In the genomic region with DNA sequence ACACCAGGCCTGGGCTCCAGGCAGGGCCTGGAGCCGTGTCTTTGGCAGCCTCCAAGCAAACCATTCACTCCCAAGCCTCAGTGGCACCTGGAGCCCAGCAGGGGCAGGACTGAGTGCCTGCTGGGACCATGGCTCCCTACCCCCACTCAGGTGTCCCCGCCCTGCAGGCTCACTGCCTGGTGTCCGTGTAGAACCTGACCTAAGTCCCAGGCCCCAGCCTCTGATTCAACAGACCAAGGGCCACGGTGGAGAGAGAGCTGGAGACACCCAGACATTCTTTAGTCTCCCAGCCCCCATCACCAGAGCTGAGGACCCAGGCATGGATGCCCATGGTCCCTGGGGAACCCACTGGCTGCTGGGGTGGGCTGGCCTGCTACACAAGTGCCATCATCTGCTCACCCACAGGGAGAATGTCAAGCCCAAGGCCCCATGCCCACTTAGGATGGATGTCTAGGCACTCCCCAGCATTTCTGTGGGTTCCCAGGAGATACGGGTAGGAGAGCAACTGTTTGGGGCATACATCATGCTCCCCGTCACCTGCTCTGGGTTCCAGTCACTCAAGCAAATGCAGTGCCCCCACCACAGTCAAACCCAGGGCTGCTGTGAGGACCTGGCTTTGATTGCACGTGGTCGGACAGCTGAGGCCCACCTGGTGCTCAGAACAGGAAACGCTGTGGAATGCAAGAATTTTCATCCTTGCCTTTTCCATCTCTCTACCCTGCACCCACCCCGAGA, we compare ENCODE assay signal across 12 cellular contexts. TPM values are rescaled to one million over a fixed set of nuclear protein-coding genes. Genes with fewer than 3 reads are reported as not detected.
DNase-seq lines count a peak whose midpoint lies in the region; ATAC-seq and TF ChIP-seq lines count a peak whose summit lies in the region.
"Had no signal": no experiment of that assay in that cellular context is flagged by ENCODE, and none has a peak within 500 bp of the region (broad histone marks: within the 10 kb centered on the region; RNA-seq: fewer than 3 reads in every experiment).

No MANE protein-coding gene starts in this region.

- TF ChIP-seq CTCF in kidney epithelial cell (IDR thresholded peaks at IDR 0.05; ENCODE audit: insufficient read depth, low read length, poor library complexity, severe bottlenecking) (peak; percentile 17), lower leg skin (IDR thresholded peaks at IDR 0.05) (no peak)

- ATAC-seq in GM18505 (IDR thresholded peaks at IDR 0.05; ENCODE audit: unreplicated experiment) (no peak), T-cell (replicated peaks in 1 of 4) (no peak)
- ATAC-seq: upper lobe of right lung had no signal

- TF ChIP-seq POLR2A in GM18505 (IDR thresholded peaks at IDR 0.05; ENCODE audit: borderline replicate concordance, extremely low read depth, insufficient read depth, insufficient read length): peak; percentile 25
- TF ChIP-seq POLR2A in lower leg skin (IDR thresholded peaks at IDR 0.05): no peak

- 82 to 89% methylated on average over 10 of the region's 10 CpGs for WGBS in lower leg skin, 2 donors

- H3K4me3 ChIP-seq in kidney epithelial cell (ENCODE audit: low read depth, low read length): no peak overlapping the region
- H3K4me3 ChIP-seq in lower leg skin (ENCODE audit: low read depth, poor library complexity, severe bottlenecking): no peak overlapping the region
- H3K4me3 ChIP-seq: upper lobe of right lung had no signal

- H3K27me3 ChIP-seq in kidney epithelial cell (ENCODE audit: control insufficient read depth, insufficient read depth, low read length): no peaks in the 10 kb centered on the region
- H3K27me3 ChIP-seq: upper lobe of right lung had no signal

- intact Hi-C loops in lower leg skin (cut with DNase I; ENCODE audit: low total_unique reads): no loop called here

- POLR2A ChIA-PET in T-cell (lab: Charles Lee): no interaction called here

- no peaks in the 10 kb centered on the region for H3K9me3 Mint-ChIP-seq in T-cell
- H3K9me3 Mint-ChIP-seq: activated T-cell treated with anti-CD3 and anti-CD28 coated beads, Interleukin-2, amount 50 U/mL, for 72 hours; T-helper 1 cell treated with Interleukin-12 subunit alpha and Interleukin-12 subunit beta and Interleukin-4 antibody, amounts not matched to agents 30 μg/mL and 1 μg/mL, for 36 hours had no signal

- H3K36me3 ChIP-seq in kidney epithelial cell (ENCODE audit: control insufficient read depth, insufficient read depth, low read length): no peaks in the 10 kb centered on the region

- CTCF ChIA-PET in T-cell (lab: Charles Lee): no interaction called here

- no peaks in the 10 kb centered on the region for H3K27me3 Mint-ChIP-seq in T-cell

- peak; percentile 69 for DNase-seq in A172 (ENCODE audit: low spot score)
- no peak for DNase-seq in T-cell
- no peak for DNase-seq in kidney epithelial cell (ENCODE audit: low read depth)
- no peak for DNase-seq in NCI-H187 (lab: John Stamatoyannopoulos, UW)
- no peak for DNase-seq in lower leg skin (ENCODE audit: low spot score in 2 of 2)
- DNase-seq in DMS 273 (lab: John Stamatoyannopoulos, UW; ENCODE audit: unreplicated experiment): no peak
- DNase-seq in NCI-H146 (lab: John Stamatoyannopoulos, UW): no peak
- DNase-seq: activated T-cell treated with anti-CD3 and anti-CD28 coated beads, Interleukin-2, amount 50 U/mL, for 72 hours; NCI-H510A treated with DMSO at 0.1 percent for 48 hours; upper lobe of right lung had no signal

- peak overlapping the region; percentile 36 to 57 for H3K27ac Mint-ChIP-seq in T-cell
- H3K27ac Mint-ChIP-seq: activated T-cell treated with anti-CD3 and anti-CD28 coated beads, Interleukin-2, amount 50 U/mL, for 72 hours; T-helper 1 cell treated with Interleukin-12 subunit alpha and Interleukin-12 subunit beta and Interleukin-4 antibody, amounts not matched to agents 30 μg/mL and 1 μg/mL, for 36 hours had no signal

- H3K36me3 Mint-ChIP-seq in T-cell: peaks cover 30% of the 10 kb centered on the region

- H3K4me3 Mint-ChIP-seq in T-cell: no peak overlapping the region
- H3K4me3 Mint-ChIP-seq: activated T-cell treated with anti-CD3 and anti-CD28 coated beads, Interleukin-2, amount 50 U/mL, for 72 hours; T-helper 1 cell treated with Interleukin-12 subunit alpha and Interleukin-12 subunit beta and Interleukin-4 antibody, amounts not matched to agents 30 μg/mL and 1 μg/mL, for 36 hours had no signal

- H3K4me1 Mint-ChIP-seq in T-cell: peaks cover 9 to 14% (median 12%) of the 10 kb centered on the region in 3 donors

RNA-seq across cellular contexts. Expression of gene ATG16L1, which starts 42.9 kb away (rescaled TPM):
- 42.3 and 53.6 TPM in 2 replicates for total RNA-seq in A172 (2014; rRNA removed; shearing (Covaris generic))
- total RNA-seq in T-cell: 100 to 1,000 TPM in 1 of 5 donors, 10 to 100 TPM in 4; 73.9 to 117 (median 83.4) TPM
- total RNA-seq in kidney epithelial cell: 25.2 and 54.1 TPM in 2 replicates
- 10 to 100 TPM; 38.9 to 56.9 (median 40.4) TPM for total RNA-seq in lower leg skin
